32 cellular contexts compared by ENCODE assay signal in genomic region chr6:52858416-52858815, GRCh38. TPM values are rescaled to one million over a fixed set of nuclear protein-coding genes. Genes with fewer than 3 reads are reported as not detected.
"Had no signal": no experiment of that assay in that cellular context is flagged by ENCODE, and none has a peak within 500 bp of the region (broad histone marks: within the 10 kb centered on the region; RNA-seq: fewer than 3 reads in every experiment).

No MANE protein-coding gene starts in this region.

- H3K9me3 ChIP-seq: stomach, suprapubic skin, testis, thoracic aorta, thyroid gland, tibial artery, tibial nerve, transverse colon, upper lobe of left lung, upper lobe of right lung, uterus, vagina had no signal

- DNase-seq: stimulated activated CD4-positive, alpha-beta T cell treated with anti-CD3 and anti-CD28 coated beads, Interleukin-2, amount 100 ng/mL, for 48 hours; stimulated activated CD4-positive, alpha-beta T cell treated with anti-CD3 and anti-CD28 coated beads, Interleukin-4, amount 100 ng/mL, for 1 hour; stimulated activated CD4-positive, alpha-beta T cell treated with anti-CD3 and anti-CD28 coated beads, Interleukin-4, amount 100 ng/mL, for 24 hours; stimulated activated CD4-positive, alpha-beta T cell treated with anti-CD3 and anti-CD28 coated beads, Interleukin-4, amount 100 ng/mL, for 4 hours; stimulated activated CD8-positive, alpha-beta memory T cell treated with anti-CD3 and anti-CD28 coated beads, Interleukin-4, amount 100 ng/mL, for 48 hours; stimulated activated naive B cell treated with anti-CD40 and anti-IgM and Interleukin-4, amounts not matched to agents 10 μg/mL and 1 μg/mL and 100 μg/mL, for 72 hours; stimulated activated naive CD4-positive, alpha-beta T cell; stimulated activated naive CD4-positive, alpha-beta T cell treated with Interleukin-2 at 50 U/mL for 16 hours; stimulated activated naive CD8-positive, alpha-beta T cell treated with anti-CD3 and anti-CD28 coated beads, Interleukin-15, amount 100 ng/mL, for 72 hours; stimulated activated naive CD8-positive, alpha-beta T cell treated with anti-CD3 and anti-CD28 coated beads, Interleukin-15, Interleukin-2, amounts not matched to agents 100 U/mL and 50 U/mL, for 24 hours; stomach; substantia nigra; testis; thyroid gland; tibial artery; transverse colon; trophoblast cell; upper lobe of left lung; upper lobe of right lung; uterus had no signal

- H3K4me1 ChIP-seq: stomach, suprapubic skin, testis, thyroid gland, tibial artery, tibial nerve, transverse colon, upper lobe of left lung, upper lobe of right lung, uterus, vagina had no signal

- H3K27me3 ChIP-seq: stomach, testis, thyroid gland, tibial artery, tibial nerve, transverse colon, upper lobe of left lung, upper lobe of right lung, uterus, vagina had no signal

- FAIRE-seq: urothelium cell line had no signal

- H3K27ac ChIP-seq: stomach, suprapubic skin, testis, thoracic aorta, thyroid gland, tibial artery, tibial nerve, transverse colon, upper lobe of left lung, upper lobe of right lung, uterus, vagina had no signal

- ATAC-seq: stimulated activated effector memory CD8-positive, alpha-beta T cell treated with anti-CD3 and anti-CD28 coated beads, Interleukin-12 subunit alpha, Interleukin-12 subunit beta, amount 100 ng/mL, for 72 hours; stimulated activated memory B cell treated with anti-CD40 and anti-IgM and Interleukin-4, amounts not matched to agents 10 μg/mL and 1 μg/mL and 100 μg/mL, for 72 hours; stimulated activated naive B cell treated with anti-CD40 and anti-IgM and Interleukin-4, amounts not matched to agents 10 μg/mL and 1 μg/mL and 100 μg/mL, for 72 hours; stimulated activated naive CD8-positive, alpha-beta T cell treated with anti-CD3 and anti-CD28 coated beads, Interleukin-15, amount 100 ng/mL, for 72 hours; stimulated activated naive CD8-positive, alpha-beta T cell treated with anti-CD3 and anti-CD28 coated beads, Interleukin-15, Interleukin-2, amounts not matched to agents 100 U/mL and 50 U/mL, for 24 hours; upper lobe of right lung had no signal

- H3K4me3 ChIP-seq: stomach, suprapubic skin, testis, thoracic aorta, thyroid gland, tibial artery, tibial nerve, transverse colon, upper lobe of left lung, upper lobe of right lung, uterus, vagina had no signal

- H3K36me3 ChIP-seq: stomach, suprapubic skin, thoracic aorta, thyroid gland, tibial artery, tibial nerve, transverse colon, upper lobe of left lung, upper lobe of right lung, uterus, vagina had no signal

RNA-seq across cellular contexts. Expression of gene GSTA5, which starts 17.8 kb away (rescaled TPM):
- total RNA-seq: stomach, subcutaneous adipose tissue, suprapubic skin, temporal lobe, testis, thoracic aorta, thyroid gland, tibial nerve, transverse colon, upper lobe of left lung, upper lobe of right lung, ureter, urinary bladder, uterus, vagina had no signal
- polyA plus RNA-seq: stomach, thymus, urinary bladder had no signal

RNA-seq across cellular contexts. Expression of gene GSTA3, which starts 51.1 kb away (rescaled TPM):
- total RNA-seq: stomach, subcutaneous adipose tissue, temporal lobe, thoracic aorta, thyroid gland, tibial nerve, transverse colon, upper lobe of right lung, ureter, urinary bladder, vagina had no signal
- polyA plus RNA-seq: thymus, urinary bladder had no signal

RNA-seq across cellular contexts. Expression of gene GSTA1, which starts 54.8 kb away (rescaled TPM):
- total RNA-seq: subcutaneous adipose tissue, suprapubic skin, temporal lobe, thoracic aorta, tibial nerve, ureter, urinary bladder had no signal
